8 cellular contexts compared by ENCODE assay signal in genomic region chr9:134895849-134896833, GRCh38. TPM values are rescaled to one million over a fixed set of nuclear protein-coding genes. Genes with fewer than 3 reads are reported as not detected.
DNase-seq lines count a peak whose midpoint lies in the region; ATAC-seq and TF ChIP-seq lines count a peak whose summit lies in the region.

No MANE protein-coding gene starts in this region.

- no peak overlapping the region for H2AK5ac ChIP-seq in H9 (ENCODE audit: insufficient read length, low read length)

- no peak overlapping the region for H2BK5ac ChIP-seq in H9 (ENCODE audit: insufficient read length, low read length)

- peak; percentile 22 for DNase-seq in NCI-H1105 treated with DMSO at 0.1 percent for 48 hours (lab: John Stamatoyannopoulos, UW)
- no peak for DNase-seq in NCI-H1105 (lab: John Stamatoyannopoulos, UW)
- peak; percentile 19 for DNase-seq in amniotic stem cell (lab: John Stamatoyannopoulos, UW)
- peak; percentile 43 for DNase-seq in inferior parietal cortex (ENCODE audit: extremely low spot score)
- peak; percentile 50 for DNase-seq in type B pancreatic cell (ENCODE audit: extremely low spot score, unreplicated experiment)
- no peak for DNase-seq in endothelial cell (ENCODE audit: low spot score)
- DNase-seq in H9 = no peak

- H3K56ac ChIP-seq in H9 (ENCODE audit: insufficient read length, low read depth, low read length) = no peak overlapping the region

- no peak overlapping the region for H2BK15ac ChIP-seq in H9 (ENCODE audit: low read depth, low read length)

- H3K27me3 ChIP-seq in H9 (ENCODE audit: insufficient read depth, low read length) = no peaks in the 10 kb centered on the region

- peaks cover 2% of the 10 kb centered on the region for H3K4me1 Mint-ChIP-seq in type B pancreatic cell (ENCODE audit: unreplicated experiment)
- H3K4me1 Mint-ChIP-seq in endothelial cell (ENCODE audit: unreplicated experiment) = no peaks in the 10 kb centered on the region
- H3K4me1 Mint-ChIP-seq in H9 = no peaks in the 10 kb centered on the region

- H3K23me2 ChIP-seq in H9 (ENCODE audit: insufficient read length, low read depth, low read length, poor library complexity, severe bottlenecking) = no peaks in the 10 kb centered on the region

- TF ChIP-seq CTCF in type B pancreatic cell (conservative IDR thresholded peaks at IDR 0.05) (no peak), endothelial cell (IDR thresholded peaks at IDR 0.05; ENCODE audit: unreplicated experiment) (no peak), H9 (conservative IDR thresholded peaks at IDR 0.05) (no peak)

- H3K4me3 Mint-ChIP-seq in type B pancreatic cell = no peak overlapping the region
- no peak overlapping the region for H3K4me3 Mint-ChIP-seq in endothelial cell (ENCODE audit: unreplicated experiment)
- H3K4me3 Mint-ChIP-seq in H9 = no peak overlapping the region

- H2AFZ ChIP-seq in H9 (ENCODE audit: low read length) = no peak overlapping the region

- H3K4me1 ChIP-seq in H9 (ENCODE audit: insufficient read depth, low read length) = no peaks in the 10 kb centered on the region

- no peaks in the 10 kb centered on the region for H3K79me1 ChIP-seq in H9 (ENCODE audit: insufficient read depth, low read depth, low read length, poor library complexity, severe bottlenecking)

- H3K27me3 Mint-ChIP-seq in type B pancreatic cell (peaks cover 8% of the 10 kb centered on the region), endothelial cell (ENCODE audit: unreplicated experiment) (peaks cover 3% of the 10 kb centered on the region), H9 (ENCODE audit: low read depth) (peaks cover 7% of the 10 kb centered on the region)

- no peak overlapping the region for H4K91ac ChIP-seq in H9 (ENCODE audit: insufficient read length, low read depth, low read length)

- no peak overlapping the region for H2BK120ac ChIP-seq in H9 (ENCODE audit: low read depth, low read length, poor library complexity, severe bottlenecking)

- no CpG with 5 or more reads among the region's 14 CpGs for WGBS in H9 (ENCODE audit: extremely low coverage, insufficient read length, low lambda C conversion rate)

- ATAC-seq in GM21786 (IDR thresholded peaks at IDR 0.05; ENCODE audit: unreplicated experiment) = no peak

- no peak overlapping the region for H3K27ac ChIP-seq in H9 (ENCODE audit: insufficient read length, low read depth, low read length)

- H4K20me1 ChIP-seq in H9 (ENCODE audit: control insufficient read depth, insufficient read depth, insufficient read length) = no peaks in the 10 kb centered on the region

- no peak overlapping the region for H3K4ac ChIP-seq in H9 (ENCODE audit: low read depth, low read length)

- H3K27ac Mint-ChIP-seq in type B pancreatic cell (no peak overlapping the region), endothelial cell (ENCODE audit: unreplicated experiment) (no peak overlapping the region), H9 (no peak overlapping the region)

- H3K9me3 ChIP-seq in H9 (ENCODE audit: control insufficient read depth, low read depth, low read length) = peaks cover 7% of the 10 kb centered on the region

- no peak overlapping the region for H3T11ph ChIP-seq in H9 (ENCODE audit: low read length)

- H2BK20ac ChIP-seq in H9 (ENCODE audit: low read depth, low read length, poor library complexity, severe bottlenecking) = no peak overlapping the region

- no peak overlapping the region for H3K14ac ChIP-seq in H9 (ENCODE audit: insufficient read depth, low read length)

- H3K18ac ChIP-seq in H9 (ENCODE audit: insufficient read length, low read depth, low read length) = no peak overlapping the region

- no peak overlapping the region for H3K4me2 ChIP-seq in H9 (ENCODE audit: insufficient read depth, insufficient read length, low read length)

- no peak overlapping the region for H3K23ac ChIP-seq in H9 (ENCODE audit: insufficient read length, low read depth, low read length)

- no peak overlapping the region for H4K8ac ChIP-seq in H9 (replicated peaks; ENCODE audit: insufficient read length, low read depth, low read length)

- H3K36me3 Mint-ChIP-seq in type B pancreatic cell (no peaks in the 10 kb centered on the region), endothelial cell (ENCODE audit: low read depth, unreplicated experiment) (peaks cover 10% of the 10 kb centered on the region), H9 (ENCODE audit: insufficient read depth in 1 of 3, low read depth in 3 of 3) (peaks cover 0 to 18% (median 6%) of the 10 kb centered on the region in 3 experiments; a peak in 4 of 7 replicates)

- H3K79me2 ChIP-seq in H9 (ENCODE audit: insufficient read depth, low read length) = no peaks in the 10 kb centered on the region

- no peak overlapping the region for H4K5ac ChIP-seq in H9 (ENCODE audit: insufficient read length, low read depth, low read length)

- H3K9me3 Mint-ChIP-seq in type B pancreatic cell (no peaks in the 10 kb centered on the region), endothelial cell (ENCODE audit: unreplicated experiment) (peaks cover 6% of the 10 kb centered on the region), H9 (peaks cover 24 to 30% of the 10 kb centered on the region in 2 experiments)

- H2BK12ac ChIP-seq in H9 (ENCODE audit: insufficient read length, low read depth, low read length) = no peak overlapping the region

- H3K9ac ChIP-seq in H9 (ENCODE audit: extremely low read depth, insufficient read length, low read length) = no peak overlapping the region

RNA-seq across cellular contexts. Expression of gene FCN2, which starts 15.5 kb away (rescaled TPM):
- total RNA-seq in type B pancreatic cell (ENCODE audit: low replicate concordance) (not detected in 2 replicates), endothelial cell (ENCODE audit: unreplicated experiment) (not detected), H9 (2021) (not detected in 2 replicates)

RNA-seq across cellular contexts. Expression of gene FCN1, which starts 21.6 kb away (rescaled TPM):
- total RNA-seq in type B pancreatic cell (ENCODE audit: low replicate concordance) (not detected in 2 replicates), endothelial cell (ENCODE audit: unreplicated experiment) (not detected), H9 (2021) (not detected in 2 replicates)

Comparison
In these comparisons a context has a peak if more than half of its experiments do, and no peak if none do; other contexts are left out.
1. DNase-seq: peak in NCI-H1105 treated with DMSO at 0.1 percent for 48 hours (single experiment), amniotic stem cell (single experiment), inferior parietal cortex (single experiment) and type B pancreatic cell (single experiment); none in NCI-H1105 (single experiment), endothelial cell (single experiment) and H9 (single experiment).